ENCODE assay signal across 1 cellular context in genomic region chr19:18523841-18524240, GRCh38.
TF ChIP-seq lines count a peak whose summit lies in the region.

No MANE protein-coding gene starts in this region.

TF ChIP-seq in HepG2, 621 proteins besides CTCF, POLR2A, EP300 and RAD21:
- TF ChIP-seq ZNF687 (CRISPR knock-in tag; IDR thresholded peaks at IDR 0.05) (peak; percentile 54), MXI1 (IDR thresholded peaks at IDR 0.05; ENCODE audit: borderline replicate concordance, low read depth, low read length) (0 out of 3 replicates have a peak, but pooled peaks have one; percentile 13), ZNF451 (CRISPR knock-in tag; IDR thresholded peaks at IDR 0.05) (no peak), CREB1 (IDR thresholded peaks at IDR 0.05) (no peak), CREB1 (CRISPR knock-in tag; IDR thresholded peaks at IDR 0.05) (no peak), POGK (CRISPR knock-in tag; conservative IDR thresholded peaks at IDR 0.05) (no peak), ZNF768 (CRISPR knock-in tag; IDR thresholded peaks at IDR 0.05) (0 out of 2 replicates have a peak, but pooled peaks have one; percentile 23), MEIS2 (CRISPR knock-in tag; IDR thresholded peaks at IDR 0.05) (no peak), ZNF501 (CRISPR knock-in tag; IDR thresholded peaks at IDR 0.05) (0 out of 2 replicates have a peak, but pooled peaks have one; percentile 15)
